14 cellular contexts compared by ENCODE assay signal in the genomic region with DNA sequence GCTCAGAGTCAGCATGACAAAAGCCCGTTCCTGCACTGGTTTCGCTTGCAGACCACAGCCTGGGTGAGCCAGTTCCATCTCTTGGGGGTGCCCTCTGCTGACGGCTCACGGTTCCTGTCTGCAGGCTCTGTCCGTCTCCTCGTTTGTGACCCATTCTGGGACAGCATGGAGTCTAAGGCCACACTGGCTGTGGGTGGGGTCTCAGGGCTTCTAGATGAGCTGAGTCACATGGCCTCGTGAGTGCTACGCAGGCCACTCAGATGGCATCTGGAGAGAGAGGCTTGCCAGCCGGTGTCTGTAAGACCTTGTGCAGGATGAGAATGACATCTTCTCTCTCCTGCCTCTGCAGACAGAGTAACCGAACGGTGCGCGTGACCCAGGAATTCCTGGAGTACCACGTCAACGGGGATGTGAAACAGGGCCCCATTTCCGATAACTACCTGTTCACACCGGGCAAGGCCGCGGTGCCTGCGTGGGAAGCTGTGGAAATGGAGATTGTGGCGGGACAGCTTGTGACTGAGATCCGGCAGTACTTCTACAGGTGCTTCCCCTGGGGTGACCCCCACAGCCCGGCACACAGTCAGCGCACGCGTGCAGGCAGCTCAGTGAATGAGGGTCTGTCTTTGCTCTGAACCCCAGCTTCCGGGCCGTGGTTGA. TPM values are rescaled to one million over a fixed set of nuclear protein-coding genes. Genes with fewer than 3 reads are reported as not detected.
DNase-seq lines count a peak whose midpoint lies in the region; ATAC-seq, FAIRE-seq and TF ChIP-seq lines count a peak whose summit lies in the region.
"Had no signal": no experiment of that assay in that cellular context is flagged by ENCODE, and none has a peak within 500 bp of the region (broad histone marks: within the 10 kb centered on the region; RNA-seq: fewer than 3 reads in every experiment).

No MANE protein-coding gene starts in this region.

- H3K23ac ChIP-seq in H1 (ENCODE audit: insufficient read length), result no peak overlapping the region

- no peak overlapping the region for H3K14ac ChIP-seq in H1 (ENCODE audit: insufficient read length)

- H3K56ac ChIP-seq in H1 (replicated peaks; ENCODE audit: insufficient read length, low read depth, low read length), result no peak overlapping the region

- no peaks in the 10 kb centered on the region; a peak in 2 of 7 replicates for H3K4me1 ChIP-seq in H1 (replicated peaks in 1 of 4; ENCODE audit: control insufficient read depth in 3 of 4, insufficient read depth in 4 of 4, low read length in 3 of 4)

- peaks cover 2 to 4% of the 10 kb centered on the region in 2 donors for H3K9me3 Mint-ChIP-seq in natural killer cell

- WGBS in H1 (ENCODE audit: extremely low coverage in 1 of 2, insufficient coverage in 1 of 2, insufficient read length in 1 of 2, insufficient replicate concordance in 2 of 2, low coverage in 1 of 2, low lambda C conversion rate in 2 of 2, missing lambda C conversion rate in 1 of 2), 2 experiments, result 84% methylated on average over 28 of the region's 28 CpGs; no CpG with 5 or more reads in 1 of the 2 experiments

- TF ChIP-seq CTCF in H1 (IDR thresholded peaks at IDR 0.05; ENCODE audit: control extremely low read depth in 1 of 3, insufficient read depth in 1 of 3, low read depth in 1 of 3, low read length in 3 of 3) (peak in 2 of 3 experiments; percentile 35 to 55; a peak in 3 of 4 replicates), natural killer cell (IDR thresholded peaks at IDR 0.05) (no peak)

- DNase-seq in G401 (ENCODE audit: low spot score) (peak; percentile 3), SK-N-DZ (ENCODE audit: low spot score) (peak; percentile 65), H1 (ENCODE audit: low read depth in 1 of 2, low spot score in 2 of 2) (peak; percentile 9 to 58), natural killer cell (no peak), mesenteric fat pad (ENCODE audit: low spot score) (no peak), NCI-H2029 (lab: John Stamatoyannopoulos, UW) (no peak), DMS 273 treated with DMSO at 0.1 percent for 48 hours (lab: John Stamatoyannopoulos, UW) (no peak)
- DNase-seq: activated CD4-positive, CD25-positive, alpha-beta regulatory T cell; NCI-H1105 treated with DMSO at 0.1 percent for 48 hours had no signal

- no peak overlapping the region for H2BK5ac ChIP-seq in H1 (ENCODE audit: low read depth, low read length)

- H3K27me3 Mint-ChIP-seq in natural killer cell (ENCODE audit: low read depth in 2 of 2), result no peaks in the 10 kb centered on the region

- no peak overlapping the region for H3K4me3 Mint-ChIP-seq in natural killer cell

- H3K9me3 ChIP-seq in H1 (ENCODE audit: insufficient read depth in 2 of 2, low read depth in 1 of 2, low read length in 1 of 2), result peaks cover 5 to 7% of the 10 kb centered on the region in 2 experiments; a peak in 3 of 4 replicates

- H3K27me3 ChIP-seq in H1 (replicated peaks in 1 of 4; ENCODE audit: control insufficient read depth in 3 of 4, extremely low read depth in 1 of 4, insufficient read depth in 3 of 4, low read length in 3 of 4), result no peaks in the 10 kb centered on the region

- H3K4me1 Mint-ChIP-seq in natural killer cell, result peaks cover 13 to 22% of the 10 kb centered on the region in 2 donors

- H3K4me3 ChIP-seq in H1 (ENCODE audit: extremely low read depth in 1 of 4, insufficient read depth in 2 of 4, low read depth in 3 of 4, low read length in 4 of 4), result no peak overlapping the region
- H3K4me3 ChIP-seq: SK-N-MC had no signal

- FAIRE-seq in H1 (lab: Jason Lieb, UNC), result no peak
- FAIRE-seq: GM18507 had no signal

- peak overlapping the region; percentile 17; the same call in 1 of the 2 replicates for H2BK12ac ChIP-seq in H1 (ENCODE audit: low read depth, low read length)

- H3K27ac ChIP-seq in H1 (ENCODE audit: low read depth, low read length), result no peak overlapping the region
- H3K27ac ChIP-seq: C4-2B, SK-N-MC had no signal

- peaks cover 0 to 5% of the 10 kb centered on the region in 2 experiments for H4K20me1 ChIP-seq in H1 (replicated peaks in 1 of 2; ENCODE audit: control insufficient read depth in 1 of 2, insufficient read depth in 2 of 2, low read length in 2 of 2)

- no peak overlapping the region for H4K5ac ChIP-seq in H1 (ENCODE audit: insufficient read length, low read depth, low read length)

- POLR2A ChIA-PET in H1 (lab: Charles Lee; ENCODE audit: partially characterized antibody), result interaction anchor here (1.1 kb wide), 2 partner anchors 32 to 34 kb away, joined by 3 to 4 read pairs; partner anchors contain the start of gene MRFAP1

- H3K23me2 ChIP-seq in H1 (ENCODE audit: low read depth, low read length), result peaks cover 2% of the 10 kb centered on the region; the same call in 1 of the 2 replicates

- H4K8ac ChIP-seq in H1 (ENCODE audit: extremely low read depth, insufficient read depth, low read length), result no peak overlapping the region

- H2AK5ac ChIP-seq in H1 (ENCODE audit: low read depth, low read length), result no peak overlapping the region

- peak overlapping the region; percentile 14 for H2BK120ac ChIP-seq in H1 (replicated peaks; ENCODE audit: low read depth, low read length)

- intact Hi-C loops in natural killer cell (cut with micrococcal nuclease), result no loop called here

- H3K9ac ChIP-seq in H1 (replicated peaks in 1 of 4; ENCODE audit: extremely low read depth in 1 of 4, low read depth in 3 of 4, low read length in 3 of 4), result no peak overlapping the region

- CTCF ChIA-PET in H1 (lab: Charles Lee; ENCODE audit: partially characterized antibody), result interaction anchor here (0.7 to 3.5 kb wide), 10 partner anchors 11 to 337 kb away, joined by 3 to 11 read pairs (median 4); no protein-coding TSS in a partner anchor

- no peaks in the 10 kb centered on the region for H3K79me1 ChIP-seq in H1 (ENCODE audit: low read depth, low read length)

- peak; percentile 26 to 40; a peak in 3 of 4 replicates for TF ChIP-seq RAD21 in H1 (IDR thresholded peaks at IDR 0.05 in 1 of 2, conservative IDR thresholded peaks at IDR 0.05 in 1 of 2; ENCODE audit: low read depth in 2 of 2, low read length in 2 of 2)

- H2BK15ac ChIP-seq in H1 (ENCODE audit: low read length), result 0 out of 2 replicates have a peak overlapping the region, but pooled peaks have one; percentile 29

- H3K36me3 Mint-ChIP-seq in natural killer cell, result peaks cover 10% of the 10 kb centered on the region

- H3K4ac ChIP-seq in H1 (replicated peaks; ENCODE audit: insufficient read length, low read depth, low read length), result no peak overlapping the region

- no peak for TF ChIP-seq EP300 in H1 (IDR thresholded peaks at IDR 0.05; ENCODE audit: borderline replicate concordance in 1 of 2, low read depth in 2 of 2, low read length in 2 of 2)

- peaks cover 0 to 7% (median 2%) of the 10 kb centered on the region in 4 experiments; a peak in 3 of 8 replicates for H3K36me3 ChIP-seq in H1 (ENCODE audit: control insufficient read depth in 2 of 4, insufficient read depth in 4 of 4, low read length in 3 of 4)

- TF ChIP-seq POLR2A in H1 (IDR thresholded peaks at IDR 0.05; ENCODE audit: control extremely low read depth in 1 of 2, low read depth in 2 of 2, low read length in 2 of 2), result no peak

- H2BK20ac ChIP-seq in H1 (ENCODE audit: low read length), result no peak overlapping the region

- no peak overlapping the region; the same call in 1 of the 2 replicates for H3K18ac ChIP-seq in H1 (ENCODE audit: extremely low read depth, low read length)

- no peak overlapping the region for H3K27ac Mint-ChIP-seq in natural killer cell
- H3K27ac Mint-ChIP-seq: activated T-helper 2 cell treated with anti-CD3 and anti-CD28 coated beads, Interferon-gamma antibody, Interleukin-2, Interleukin-4, amounts not matched to agents 10 μg/mL and 5 μg/mL and 100 μg/mL, durations not matched to agents 14 hours and 24 hours and 36 hours had no signal

- ATAC-seq in natural killer cell (peak; percentile 69 to 87 (median 72)), HG02610 (IDR thresholded peaks at IDR 0.05; ENCODE audit: unreplicated experiment) (no peak)

- H4K91ac ChIP-seq in H1 (replicated peaks; ENCODE audit: insufficient read length, low read length), result no peak overlapping the region

- no peak overlapping the region for H3K4me2 ChIP-seq in H1 (ENCODE audit: insufficient read depth in 1 of 2, low read depth in 2 of 2, low read length in 2 of 2)

- no peaks in the 10 kb centered on the region for H3K79me2 ChIP-seq in H1 (ENCODE audit: control insufficient read depth in 1 of 2, insufficient read depth in 2 of 2, low read length in 2 of 2)

- no peak overlapping the region for H2AFZ ChIP-seq in H1 (ENCODE audit: low read length)

- in situ Hi-C loops in G401 (cut with HindIII; ENCODE audit: low sequenced_read_pairs), result no loop called here

TF ChIP-seq in H1, 55 proteins besides CTCF, POLR2A, EP300 and RAD21 (continues in another document):
- no peak for TF ChIP-seq SP1 (IDR thresholded peaks at IDR 0.05; ENCODE audit: low read depth, low read length)

RNA-seq across cellular contexts. Expression of gene MRFAP1, which starts 31.6 kb away (rescaled TPM):
- total RNA-seq in G401 (2014; rRNA removed; shearing (Covaris generic)), result 291 and 303 TPM in 2 replicates
- polyA plus RNA-seq in SK-N-DZ (2014; cell fraction: cytosol; rRNA removed), result 96.6 and 102 TPM in 2 replicates
- polyA plus RNA-seq in SK-N-DZ (2014; cell fraction: nucleus; rRNA removed), result 37.6 and 55.0 TPM in 2 replicates
- total RNA-seq in H1 (2021; fragmentation: NEBNext Ultra II Directional; extraction: Animal tissue kit (Norgen Biotek cat#: 25700)), result 307 and 313 TPM in 2 replicates
- polyA plus RNA-seq in H1 (2011; rRNA removed), result 108 and 156 TPM in 2 replicates
- polyA plus RNA-seq in H1 (2011; cell fraction: cytosol; rRNA removed), result 229 TPM
- polyA plus RNA-seq in H1 (2011; cell fraction: nucleus; rRNA removed), result 155 TPM
- polyA plus RNA-seq in H1 (2012, experiment 1 of 2), result 320 to 373 TPM (median 340 TPM) in 4 replicates
- polyA plus RNA-seq in H1 (2012, experiment 2 of 2), result 100 TPM
- 204 TPM for polyA plus RNA-seq in H1 (2013, experiment 1 of 2)
- polyA plus RNA-seq in H1 (2013, experiment 2 of 2), result 222 TPM
- 24.7 and 28.8 TPM in 2 replicates for polyA minus RNA-seq in H1 (2011; rRNA and poly(A)+ RNA removed)
- 67.1 TPM for polyA minus RNA-seq in H1 (2011; cell fraction: cytosol; rRNA and poly(A)+ RNA removed)
- 29.4 TPM for polyA minus RNA-seq in H1 (2011; cell fraction: nucleus; rRNA and poly(A)+ RNA removed)
- total RNA-seq in natural killer cell (100 to 1,000 TPM; 105 to 146 (median 146) TPM), mesenteric fat pad (234 TPM)

RNA-seq across cellular contexts. Expression of gene MAN2B2, which starts 33.9 kb away (rescaled TPM):
- total RNA-seq in G401 (2014; rRNA removed; shearing (Covaris generic)), result 6.9 and 10.1 TPM in 2 replicates
- polyA plus RNA-seq in SK-N-DZ (2014; cell fraction: cytosol; rRNA removed), result 2.0 and 2.4 TPM in 2 replicates
- polyA plus RNA-seq in SK-N-DZ (2014; cell fraction: nucleus; rRNA removed), result 3.8 TPM in 2 replicates
- 4.0 and 4.1 TPM in 2 replicates for total RNA-seq in H1 (2021; fragmentation: NEBNext Ultra II Directional; extraction: Animal tissue kit (Norgen Biotek cat#: 25700))
- 3.3 and 5.8 TPM in 2 replicates for polyA plus RNA-seq in H1 (2011; rRNA removed)
- 3.4 TPM for polyA plus RNA-seq in H1 (2011; cell fraction: cytosol; rRNA removed)
- 9.7 TPM for polyA plus RNA-seq in H1 (2011; cell fraction: nucleus; rRNA removed)
- 1.8 to 4.3 TPM (median 3.6 TPM) in 4 replicates for polyA plus RNA-seq in H1 (2012, experiment 1 of 2)
- 1.4 TPM for polyA plus RNA-seq in H1 (2012, experiment 2 of 2)
- 3.7 TPM for polyA plus RNA-seq in H1 (2013, experiment 1 of 2)
- 4.0 TPM for polyA plus RNA-seq in H1 (2013, experiment 2 of 2)
- polyA minus RNA-seq in H1 (2011; rRNA and poly(A)+ RNA removed), result 3.2 and 4.5 TPM in 2 replicates
- 2.6 TPM for polyA minus RNA-seq in H1 (2011; cell fraction: cytosol; rRNA and poly(A)+ RNA removed)
- 7.5 TPM for polyA minus RNA-seq in H1 (2011; cell fraction: nucleus; rRNA and poly(A)+ RNA removed)
- total RNA-seq in natural killer cell (10 to 100 TPM; 34.5 to 47.8 (median 39.0) TPM), mesenteric fat pad (33.1 TPM)

Comparison
In these comparisons a context has a peak if more than half of its experiments do, and no peak if none do; other contexts are left out.
1. DNase-seq: peak in G401 (single experiment), SK-N-DZ (single experiment) and H1 (2 of 2); none in natural killer cell (single experiment), mesenteric fat pad (single experiment), NCI-H2029 (single experiment) and DMS 273 treated with DMSO at 0.1 percent for 48 hours (single experiment).